In genomic region chr10:114304566-114305421, GRCh38 we compare ENCODE assay signal across 8 cellular contexts.
A peak's percentile ranks its signal among the peaks of the same experiment; 100 is the strongest.
DNase-seq lines count a peak whose midpoint lies in the region; ATAC-seq and TF ChIP-seq lines count a peak whose summit lies in the region.

No MANE protein-coding gene starts in this region.

- peak overlapping the region; percentile 57 for H4K91ac ChIP-seq in neuronal stem cell (ENCODE audit: low read depth, low read length, poor library complexity)

- no peak overlapping the region for H2BK120ac ChIP-seq in neuronal stem cell (ENCODE audit: low read depth, low read length)

- H2AK5ac ChIP-seq in neuronal stem cell (ENCODE audit: low read depth, low read length) = peak overlapping the region; percentile 36

- peak overlapping the region; percentile 91 for H3K9ac ChIP-seq in neuronal stem cell (ENCODE audit: low read depth, low read length, poor library complexity)

- no peak overlapping the region for H2BK5ac ChIP-seq in neuronal stem cell (ENCODE audit: low read length)

- no peaks in the 10 kb centered on the region for H3K27me3 ChIP-seq in neuronal stem cell (ENCODE audit: control insufficient read depth in 3 of 3, insufficient read depth in 3 of 3, low read depth in 1 of 3, low read length in 3 of 3)
- no peaks in the 10 kb centered on the region for H3K27me3 ChIP-seq in testis

- peak overlapping the region; percentile 81 for H3K4me3 Mint-ChIP-seq in activated CD8-positive, alpha-beta memory T cell treated with anti-CD3 and anti-CD28 coated beads, Interleukin-2, amount 10 ng/mL, durations not matched to agents 7 days and 5 days

- no peaks in the 10 kb centered on the region for H3K9me3 Mint-ChIP-seq in activated CD8-positive, alpha-beta memory T cell treated with anti-CD3 and anti-CD28 coated beads, Interleukin-2, amount 10 ng/mL, durations not matched to agents 7 days and 5 days (ENCODE audit: low read depth)

- no peak overlapping the region for H3K14ac ChIP-seq in neuronal stem cell (ENCODE audit: low read length)

- no peaks in the 10 kb centered on the region for H3K79me1 ChIP-seq in neuronal stem cell (ENCODE audit: low read depth, low read length)

- peaks cover 10% of the 10 kb centered on the region for H3K4me1 Mint-ChIP-seq in activated CD8-positive, alpha-beta memory T cell treated with anti-CD3 and anti-CD28 coated beads, Interleukin-2, amount 10 ng/mL, durations not matched to agents 7 days and 5 days

- H3K27ac ChIP-seq in neuronal stem cell (replicated peaks; ENCODE audit: low read length) (peak overlapping the region; percentile 52), testis (no peak overlapping the region)

- H2BK12ac ChIP-seq in neuronal stem cell (ENCODE audit: low read length) = peak overlapping the region; percentile 95

- DNase-seq in NCI-H2196 (lab: John Stamatoyannopoulos, UW; ENCODE audit: unreplicated experiment) (peak; percentile 11), NCI-H2196 treated with DMSO at 0.1 percent for 48 hours (lab: John Stamatoyannopoulos, UW; ENCODE audit: unreplicated experiment) (no peak), NCI-H345 treated with DMSO at 0.1 percent for 48 hours (lab: John Stamatoyannopoulos, UW; ENCODE audit: unreplicated experiment) (peak; percentile 35), neuronal stem cell (ENCODE audit: low spot score) (peak; percentile 82), testis (peak; percentile 30)
- peak; percentile 87 for DNase-seq in activated CD8-positive, alpha-beta memory T cell treated with anti-CD3 and anti-CD28 coated beads, Interleukin-2, amount 10 ng/mL, durations not matched to agents 7 days and 5 days

- no peaks in the 10 kb centered on the region for H3K27me3 Mint-ChIP-seq in activated CD8-positive, alpha-beta memory T cell treated with anti-CD3 and anti-CD28 coated beads, Interleukin-2, amount 10 ng/mL, durations not matched to agents 7 days and 5 days

- intact Hi-C loops in testis (cut with DNase I; ENCODE audit: low total_unique reads) = loop anchor here (10.0 kb wide), 2 partner anchors 100 to 130 kb away; partner anchors contain the start of gene AFAP1L2

- TF ChIP-seq CTCF in testis (IDR thresholded peaks at IDR 0.05) = peak in 2 of 3 experiments; percentile 26 to 32

- ATAC-seq in HG02938 (IDR thresholded peaks at IDR 0.05; ENCODE audit: unreplicated experiment) = peak; percentile 52
- ATAC-seq in activated CD8-positive, alpha-beta memory T cell treated with anti-CD3 and anti-CD28 coated beads, Interleukin-2, amount 10 ng/mL, durations not matched to agents 7 days and 5 days = peak; percentile 85
- ATAC-seq in esophagus mucosa = peak; percentile 51

- H3K4me1 ChIP-seq in neuronal stem cell (ENCODE audit: control insufficient read depth in 2 of 2, insufficient read depth in 1 of 2, low read depth in 1 of 2, low read length in 2 of 2) = peaks cover 15 to 23% of the 10 kb centered on the region in 2 donors
- peaks cover 10% of the 10 kb centered on the region for H3K4me1 ChIP-seq in testis

- H3K4me2 ChIP-seq in neuronal stem cell (ENCODE audit: insufficient read depth, low read length, poor library complexity, severe bottlenecking) = peak overlapping the region; percentile 81

- no peaks in the 10 kb centered on the region for H3K36me3 ChIP-seq in neuronal stem cell (replicated peaks in 1 of 2; ENCODE audit: control insufficient read depth in 2 of 2, insufficient read depth in 2 of 2, low read length in 2 of 2)
- H3K36me3 ChIP-seq in testis (ENCODE audit: low read depth, missing control alignments) = no peaks in the 10 kb centered on the region

- no peak for TF ChIP-seq POLR2A in testis (IDR thresholded peaks at IDR 0.05)

- H3K27ac Mint-ChIP-seq in activated CD8-positive, alpha-beta memory T cell treated with anti-CD3 and anti-CD28 coated beads, Interleukin-2, amount 10 ng/mL, durations not matched to agents 7 days and 5 days = peak overlapping the region; percentile 84

- no peaks in the 10 kb centered on the region for H3K9me3 ChIP-seq in neuronal stem cell (replicated peaks in 1 of 2; ENCODE audit: control insufficient read depth in 2 of 2, insufficient read depth in 1 of 2, low read depth in 1 of 2, low read length in 2 of 2)
- no peaks in the 10 kb centered on the region for H3K9me3 ChIP-seq in testis

- H3K4me3 ChIP-seq in neuronal stem cell (ENCODE audit: low read length in 2 of 2) (peak overlapping the region; percentile 54 to 84), testis (no peak overlapping the region)

- H3K23ac ChIP-seq in neuronal stem cell (ENCODE audit: low read depth, low read length, poor library complexity) = peak overlapping the region; percentile 82

- H3K36me3 Mint-ChIP-seq in activated CD8-positive, alpha-beta memory T cell treated with anti-CD3 and anti-CD28 coated beads, Interleukin-2, amount 10 ng/mL, durations not matched to agents 7 days and 5 days = no peaks in the 10 kb centered on the region

- H3K4ac ChIP-seq in neuronal stem cell (ENCODE audit: low read length) = no peak overlapping the region

- peak overlapping the region; percentile 96 for H2AFZ ChIP-seq in neuronal stem cell (ENCODE audit: low read length)

- CTCF ChIA-PET in activated CD8-positive, alpha-beta memory T cell treated with anti-CD3 and anti-CD28 coated beads, Interleukin-2, amount 10 ng/mL, durations not matched to agents 7 days and 5 days (lab: Charles Lee) = interaction anchor here (0.8 to 3.1 kb wide), 62 partner anchors 8 to 901 kb away, joined by 3 to 50 read pairs (median 4); partner anchors contain the start of gene FHIP2A

- H3K18ac ChIP-seq in neuronal stem cell (ENCODE audit: low read length) = peak overlapping the region; percentile 94

- H4K8ac ChIP-seq in neuronal stem cell (ENCODE audit: low read depth, low read length) = peak overlapping the region; percentile 87

- no CpG with 5 or more reads among the region's 41 CpGs for WGBS in neuronal stem cell (ENCODE audit: extremely low coverage in 2 of 2, insufficient read length in 2 of 2, insufficient replicate concordance in 1 of 2), 2 donors
- 25 to 30% methylated on average over 34 to 41 of the region's 41 CpGs for WGBS in testis, 2 donors

- H2BK15ac ChIP-seq in neuronal stem cell (ENCODE audit: low read length) = peak overlapping the region; percentile 87

Comparison
In these comparisons a context has a peak if more than half of its experiments do, and no peak if none do; other contexts are left out.
1. H3K4me3 ChIP-seq: peak in neuronal stem cell (2 of 2); none in testis (0 of 2).
2. Peak in every context shown above with its lines, with median percentiles within 50 percentile points of each other: ATAC-seq.